In genomic region chr14:92520102-92520651, GRCh38 we compare ENCODE assay signal across 15 cellular contexts. TPM values are rescaled to one million over a fixed set of nuclear protein-coding genes. Genes with fewer than 3 reads are reported as not detected.
DNase-seq lines count a peak whose midpoint lies in the region; ATAC-seq and TF ChIP-seq lines count a peak whose summit lies in the region.
"Had no signal": no experiment of that assay in that cellular context is flagged by ENCODE, and none has a peak within 500 bp of the region (broad histone marks: within the 10 kb centered on the region; RNA-seq: fewer than 3 reads in every experiment).

No MANE protein-coding gene starts in this region.

- no peaks in the 10 kb centered on the region for H3K9me3 ChIP-seq in endodermal cell (ENCODE audit: control insufficient read depth, low read length)
- H3K9me3 ChIP-seq: breast epithelium had no signal

- H3K4me1 ChIP-seq in endodermal cell (ENCODE audit: control insufficient read depth, insufficient read depth, low read length): no peaks in the 10 kb centered on the region

- no peaks in the 10 kb centered on the region for H3K27me3 Mint-ChIP-seq in activated CD8-positive, alpha-beta T cell treated with anti-CD3 and anti-CD28 coated beads for 36 hours
- no peaks in the 10 kb centered on the region for H3K27me3 Mint-ChIP-seq in naive thymus-derived CD8-positive, alpha-beta T cell
- H3K27me3 Mint-ChIP-seq in endodermal cell (ENCODE audit: insufficient read depth): peaks cover 23% of the 10 kb centered on the region

- no peak overlapping the region for H3K4me3 ChIP-seq in endodermal cell (ENCODE audit: low read length)
- H3K4me3 ChIP-seq: breast epithelium had no signal

- DNase-seq in GM10266 (ENCODE audit: extremely low spot score): peak; percentile 48
- DNase-seq in activated CD8-positive, alpha-beta T cell treated with anti-CD3 and anti-CD28 coated beads for 36 hours: peak; percentile 62
- DNase-seq in naive thymus-derived CD8-positive, alpha-beta T cell: no peak
- DNase-seq in NCI-H526 treated with DMSO at 0.1 percent for 48 hours (lab: John Stamatoyannopoulos, UW): no peak
- no peak for DNase-seq in endodermal cell
- no peak for DNase-seq in NCI-H2081 treated with DMSO at 0.1 percent for 48 hours (lab: John Stamatoyannopoulos, UW)
- DNase-seq: activated CD4-positive, CD25-positive, alpha-beta regulatory T cell treated with anti-CD3 and anti-CD28 coated beads, Interleukin-2, amount 50 U/mL, for 72 hours; C1 segment of cervical spinal cord; islet precursor cell; Karpas-422; NCI-H2029; stimulated activated CD4-positive, alpha-beta T cell treated with anti-CD3 and anti-CD28 coated beads, Interleukin-4, amount 100 ng/mL, for 4 hours had no signal

- no peak overlapping the region for H3K9ac ChIP-seq in endodermal cell (ENCODE audit: extremely low read depth, low read length, poor library complexity, severe bottlenecking)

- H3K36me3 ChIP-seq in endodermal cell (ENCODE audit: control insufficient read depth, insufficient read depth, low read length): no peaks in the 10 kb centered on the region
- H3K36me3 ChIP-seq: breast epithelium had no signal

- H3K9me3 Mint-ChIP-seq in activated CD8-positive, alpha-beta T cell treated with anti-CD3 and anti-CD28 coated beads for 36 hours: peaks cover 7% of the 10 kb centered on the region
- peaks cover 0 to 15% (median 0%) of the 10 kb centered on the region in 9 donors for H3K9me3 Mint-ChIP-seq in naive thymus-derived CD8-positive, alpha-beta T cell
- no peaks in the 10 kb centered on the region for H3K9me3 Mint-ChIP-seq in endodermal cell

- intact Hi-C loops in activated CD8-positive, alpha-beta T cell treated with anti-CD3 and anti-CD28 coated beads for 36 hours (cut with micrococcal nuclease): no loop called here

- ATAC-seq in GM21381 (IDR thresholded peaks at IDR 0.05; ENCODE audit: unreplicated experiment) (peak; percentile 71), GM18517 (IDR thresholded peaks at IDR 0.05; ENCODE audit: unreplicated experiment) (no peak)
- no peak for ATAC-seq in activated CD8-positive, alpha-beta T cell treated with anti-CD3 and anti-CD28 coated beads for 36 hours
- ATAC-seq in naive thymus-derived CD8-positive, alpha-beta T cell: no peak

- no peak overlapping the region for H3K4me3 Mint-ChIP-seq in activated CD8-positive, alpha-beta T cell treated with anti-CD3 and anti-CD28 coated beads for 36 hours
- peak overlapping the region in 1 of 10 donors; percentile 34 for H3K4me3 Mint-ChIP-seq in naive thymus-derived CD8-positive, alpha-beta T cell
- H3K4me3 Mint-ChIP-seq in endodermal cell: no peak overlapping the region

- POLR2A ChIA-PET in activated CD8-positive, alpha-beta T cell treated with anti-CD3 and anti-CD28 coated beads for 36 hours (lab: Charles Lee): interaction anchor here (0.9 to 5.3 kb wide), 2 partner anchors 11 to 35 kb away, joined by 3 to 34 read pairs; no protein-coding TSS in a partner anchor
- POLR2A ChIA-PET in naive thymus-derived CD8-positive, alpha-beta T cell (lab: Charles Lee): no interaction called here

- H3K4me1 Mint-ChIP-seq in activated CD8-positive, alpha-beta T cell treated with anti-CD3 and anti-CD28 coated beads for 36 hours (ENCODE audit: low read depth): peaks cover 82% of the 10 kb centered on the region
- peaks cover 53 to 97% (median 92%) of the 10 kb centered on the region in 4 donors for H3K4me1 Mint-ChIP-seq in naive thymus-derived CD8-positive, alpha-beta T cell
- H3K4me1 Mint-ChIP-seq in endodermal cell: no peaks in the 10 kb centered on the region

- TF ChIP-seq CTCF in GM10266 (IDR thresholded peaks at IDR 0.05; ENCODE audit: control insufficient read depth, insufficient read depth, low read depth, missing control alignments) (no peak), endodermal cell (conservative IDR thresholded peaks at IDR 0.05) (no peak)
- no peak for TF ChIP-seq CTCF in activated CD8-positive, alpha-beta T cell treated with anti-CD3 and anti-CD28 coated beads for 36 hours (IDR thresholded peaks at IDR 0.05)

- H3K27ac ChIP-seq in endodermal cell (ENCODE audit: low read depth, low read length): no peak overlapping the region
- H3K27ac ChIP-seq: breast epithelium had no signal

- 81 to 87% methylated on average over 9 to 11 of the region's 11 CpGs for WGBS in endodermal cell (ENCODE audit: insufficient coverage in 1 of 2, insufficient read length in 1 of 2), 2 experiments

- peaks cover 13% of the 10 kb centered on the region for H3K27me3 ChIP-seq in endodermal cell (ENCODE audit: control insufficient read depth, insufficient read depth, low read length, poor library complexity, severe bottlenecking)
- H3K27me3 ChIP-seq: breast epithelium had no signal

- CTCF ChIA-PET in activated CD8-positive, alpha-beta T cell treated with anti-CD3 and anti-CD28 coated beads for 36 hours (lab: Charles Lee): no interaction called here

- H3K27ac Mint-ChIP-seq in activated CD8-positive, alpha-beta T cell treated with anti-CD3 and anti-CD28 coated beads for 36 hours: peak overlapping the region; percentile 79
- peak overlapping the region in 7 of 10 donors; percentile 5 to 84 (median 57) for H3K27ac Mint-ChIP-seq in naive thymus-derived CD8-positive, alpha-beta T cell
- H3K27ac Mint-ChIP-seq in endodermal cell: no peak overlapping the region

- peaks cover 50% of the 10 kb centered on the region for H3K36me3 Mint-ChIP-seq in activated CD8-positive, alpha-beta T cell treated with anti-CD3 and anti-CD28 coated beads for 36 hours (ENCODE audit: low read depth)
- peaks cover 0 to 6% (median 5%) of the 10 kb centered on the region in 3 donors for H3K36me3 Mint-ChIP-seq in naive thymus-derived CD8-positive, alpha-beta T cell
- H3K36me3 Mint-ChIP-seq in endodermal cell (ENCODE audit: low read depth): no peaks in the 10 kb centered on the region

RNA-seq across cellular contexts. Expression of gene RIN3, which starts 6.6 kb away (rescaled TPM):
- total RNA-seq in activated CD8-positive, alpha-beta T cell treated with anti-CD3 and anti-CD28 coated beads for 36 hours: 10 to 100 TPM; 61.3 to 62.4 TPM
- 100 to 1,000 TPM; 137 to 146 TPM for total RNA-seq in naive thymus-derived CD8-positive, alpha-beta T cell
- polyA plus RNA-seq in naive thymus-derived CD8-positive, alpha-beta T cell: 10 to 100 TPM; 16.8 to 45.8 (median 30.0) TPM
- 1 to 10 TPM; 5.2 to 6.0 TPM for total RNA-seq in endodermal cell
- 2.5 TPM for polyA plus RNA-seq in endodermal cell (2013, experiment 1 of 2)
- 2.6 TPM for polyA plus RNA-seq in endodermal cell (2013, experiment 2 of 2)

Comparison
In these comparisons a context has a peak if more than half of its experiments do, and no peak if none do; other contexts are left out.
1. DNase-seq: peak in GM10266 (single experiment) and activated CD8-positive, alpha-beta T cell treated with anti-CD3 and anti-CD28 coated beads for 36 hours (single experiment); none in naive thymus-derived CD8-positive, alpha-beta T cell (0 of 10), NCI-H526 treated with DMSO at 0.1 percent for 48 hours (single experiment), endodermal cell (single experiment) and NCI-H2081 treated with DMSO at 0.1 percent for 48 hours (single experiment).
2. RNA of gene RIN3, which starts 6.6 kb away (total RNA-seq): 137 to 146 TPM in naive thymus-derived CD8-positive, alpha-beta T cell and 61.3 to 62.4 TPM in activated CD8-positive, alpha-beta T cell treated with anti-CD3 and anti-CD28 coated beads for 36 hours; 5.2 to 6.0 TPM in endodermal cell; every median in the first group is over 4 times any median in the second.